Comparison of ENCODE assay signal across 16 cellular contexts in genomic region chr17:34199449-34199848, GRCh38. TPM values are rescaled to one million over a fixed set of nuclear protein-coding genes. Genes with fewer than 3 reads are reported as not detected.
"Had no signal": no experiment of that assay in that cellular context is flagged by ENCODE, and none has a peak within 500 bp of the region (broad histone marks: within the 10 kb centered on the region; RNA-seq: fewer than 3 reads in every experiment).

No MANE protein-coding gene starts in this region.

- H3K36me3 Mint-ChIP-seq: activated naive CD4-positive, alpha-beta T cell treated with anti-CD3 and anti-CD28 coated beads, Interleukin-2, amount 50 U/mL, for 24 hours; activated naive CD8-positive, alpha-beta T cell treated with anti-CD3 and anti-CD28 coated beads, Interleukin-2, amount 10 ng/mL, durations not matched to agents 7 days and 5 days had no signal

- H3K4me3 Mint-ChIP-seq: activated CD4-positive, alpha-beta T cell treated with anti-CD3 and anti-CD28 coated beads, Interleukin-2, amount 10 ng/mL, durations not matched to agents 24 days and 14 days; activated CD8-positive, alpha-beta T cell treated with anti-CD3 and anti-CD28 coated beads for 36 hours; activated naive CD4-positive, alpha-beta T cell treated with anti-CD3 and anti-CD28 coated beads, Interleukin-2, amount 50 U/mL, for 24 hours; activated naive CD8-positive, alpha-beta T cell treated with anti-CD3 and anti-CD28 coated beads, Interleukin-2, amount 10 ng/mL, durations not matched to agents 7 days and 5 days; T-helper 1 cell treated with Interleukin-12 subunit alpha and Interleukin-12 subunit beta and Interleukin-4 antibody, amounts not matched to agents 30 μg/mL and 1 μg/mL, for 36 hours; T-helper 2 cell treated with Interferon-gamma antibody and Interleukin-4, amounts not matched to agents 5 μg/mL and 100 μg/mL, for 36 hours had no signal

- H3K9me3 ChIP-seq: body of pancreas, SJCRH30, SK-N-SH had no signal

- H3K9ac ChIP-seq: SK-N-SH had no signal

- H3K4me2 ChIP-seq: SK-N-SH had no signal

- H3K27me3 ChIP-seq: body of pancreas had no signal

- DNase-seq: activated gamma-delta T cell, NCI-H510A had no signal

- H3K4me3 ChIP-seq: body of pancreas, breast epithelium, MG63, SJCRH30 had no signal

- H3K36me3 ChIP-seq: breast epithelium, MG63, SJCRH30 had no signal

- H3K27ac Mint-ChIP-seq: activated CD4-positive, alpha-beta T cell treated with anti-CD3 and anti-CD28 coated beads, Interleukin-2, amount 10 ng/mL, durations not matched to agents 24 days and 14 days; activated CD8-positive, alpha-beta T cell treated with anti-CD3 and anti-CD28 coated beads for 36 hours; activated naive CD4-positive, alpha-beta T cell treated with anti-CD3 and anti-CD28 coated beads, Interleukin-2, amount 50 U/mL, for 24 hours; activated naive CD8-positive, alpha-beta T cell treated with anti-CD3 and anti-CD28 coated beads, Interleukin-2, amount 10 ng/mL, durations not matched to agents 7 days and 5 days; activated T-helper 2 cell treated with anti-CD3 and anti-CD28 coated beads, Interferon-gamma antibody, Interleukin-2, Interleukin-4, amounts not matched to agents 10 μg/mL and 5 μg/mL and 100 μg/mL, durations not matched to agents 14 hours and 24 hours and 36 hours; T-helper 1 cell treated with Interleukin-12 subunit alpha and Interleukin-12 subunit beta and Interleukin-4 antibody, amounts not matched to agents 30 μg/mL and 1 μg/mL, for 36 hours; T-helper 2 cell treated with Interferon-gamma antibody and Interleukin-4, amounts not matched to agents 5 μg/mL and 100 μg/mL, for 36 hours had no signal

- H3K9me3 Mint-ChIP-seq: activated CD4-positive, alpha-beta T cell treated with anti-CD3 and anti-CD28 coated beads, Interleukin-2, amount 10 ng/mL, durations not matched to agents 24 days and 14 days; activated naive CD4-positive, alpha-beta T cell treated with anti-CD3 and anti-CD28 coated beads, Interleukin-2, amount 50 U/mL, for 24 hours; T-helper 1 cell treated with Interleukin-12 subunit alpha and Interleukin-12 subunit beta and Interleukin-4 antibody, amounts not matched to agents 30 μg/mL and 1 μg/mL, for 36 hours had no signal

- H3K4me1 ChIP-seq: body of pancreas, breast epithelium, SJCRH30 had no signal

- H3K27ac ChIP-seq: body of pancreas, breast epithelium, SJCRH30 had no signal

RNA-seq across cellular contexts. Expression of gene CCL2, which starts 55.6 kb away (rescaled TPM):
- total RNA-seq: activated CD8-positive, alpha-beta memory T cell treated with anti-CD3 and anti-CD28 coated beads for 36 hours; activated CD8-positive, alpha-beta T cell treated with anti-CD3 and anti-CD28 coated beads for 36 hours; activated T-helper 2 cell treated with anti-CD3 and anti-CD28 coated beads, Interferon-gamma antibody, Interleukin-2, Interleukin-4, amounts not matched to agents 10 μg/mL and 5 μg/mL and 100 μg/mL, durations not matched to agents 14 hours and 24 hours and 36 hours; OCI-LY7 had no signal
